Comparison of ENCODE assay signal across 14 cellular contexts in genomic region chr1:58971629-58972140, GRCh38.
A peak's percentile ranks its signal among the peaks of the same experiment; 100 is the strongest.
DNase-seq lines count a peak whose midpoint lies in the region; ATAC-seq and TF ChIP-seq lines count a peak whose summit lies in the region.
"Had no signal": no experiment of that assay in that cellular context is flagged by ENCODE, and none has a peak within 500 bp of the region (broad histone marks: within the 10 kb centered on the region; RNA-seq: fewer than 3 reads in every experiment).

No MANE protein-coding gene starts in this region.

- no peak overlapping the region for H3K27ac ChIP-seq in foreskin keratinocyte
- H3K27ac ChIP-seq: cardiac muscle cell had no signal

- H3K27me3 ChIP-seq in foreskin keratinocyte = no peaks in the 10 kb centered on the region
- H3K27me3 ChIP-seq: cardiac muscle cell had no signal

- H3K4me1 ChIP-seq in foreskin keratinocyte (peaks cover 12% of the 10 kb centered on the region), mucosa of descending colon (ENCODE audit: low read depth) (peaks cover 5% of the 10 kb centered on the region)

- TF ChIP-seq CTCF in foreskin keratinocyte (conservative IDR thresholded peaks at IDR 0.05) (no peak), mucosa of descending colon (IDR thresholded peaks at IDR 0.05) (no peak)

- no peaks in the 10 kb centered on the region for H3K27me3 Mint-ChIP-seq in activated CD8-positive, alpha-beta memory T cell treated with anti-CD3 and anti-CD28 coated beads, Interleukin-2, amount 10 ng/mL, durations not matched to agents 7 days and 5 days
- H3K27me3 Mint-ChIP-seq: naive thymus-derived CD4-positive, alpha-beta T cell had no signal

- no peaks in the 10 kb centered on the region for H3K36me3 Mint-ChIP-seq in activated CD8-positive, alpha-beta memory T cell treated with anti-CD3 and anti-CD28 coated beads, Interleukin-2, amount 10 ng/mL, durations not matched to agents 7 days and 5 days

- CTCF ChIA-PET in activated CD8-positive, alpha-beta memory T cell treated with anti-CD3 and anti-CD28 coated beads, Interleukin-2, amount 10 ng/mL, durations not matched to agents 7 days and 5 days (lab: Charles Lee) = interaction anchor here (1.1 kb wide), 1 partner anchor 24 kb away, joined by 3 read pairs; no protein-coding TSS in a partner anchor

- ATAC-seq in activated CD8-positive, alpha-beta memory T cell treated with anti-CD3 and anti-CD28 coated beads, Interleukin-2, amount 10 ng/mL, durations not matched to agents 7 days and 5 days = no peak
- ATAC-seq in foreskin keratinocyte (no peak), mucosa of descending colon (peak; percentile 29), GM21381 (IDR thresholded peaks at IDR 0.05; ENCODE audit: unreplicated experiment) (no peak), GM18867 (IDR thresholded peaks at IDR 0.05; ENCODE audit: unreplicated experiment) (no peak)
- ATAC-seq: naive thymus-derived CD4-positive, alpha-beta T cell had no signal

- H3K9me3 Mint-ChIP-seq in activated CD8-positive, alpha-beta memory T cell treated with anti-CD3 and anti-CD28 coated beads, Interleukin-2, amount 10 ng/mL, durations not matched to agents 7 days and 5 days (ENCODE audit: low read depth) = no peaks in the 10 kb centered on the region

- H3K27ac Mint-ChIP-seq in activated CD8-positive, alpha-beta memory T cell treated with anti-CD3 and anti-CD28 coated beads, Interleukin-2, amount 10 ng/mL, durations not matched to agents 7 days and 5 days = no peak overlapping the region
- H3K27ac Mint-ChIP-seq: activated CD4-positive, alpha-beta T cell treated with anti-CD3 and anti-CD28 coated beads, Interleukin-2, amount 10 ng/mL, durations not matched to agents 7 days and 5 days had no signal

- H3K9me3 ChIP-seq in mucosa of descending colon = no peaks in the 10 kb centered on the region

- peaks cover 23% of the 10 kb centered on the region for H3K4me1 Mint-ChIP-seq in activated CD8-positive, alpha-beta memory T cell treated with anti-CD3 and anti-CD28 coated beads, Interleukin-2, amount 10 ng/mL, durations not matched to agents 7 days and 5 days

- H3K4me3 Mint-ChIP-seq in activated CD8-positive, alpha-beta memory T cell treated with anti-CD3 and anti-CD28 coated beads, Interleukin-2, amount 10 ng/mL, durations not matched to agents 7 days and 5 days = no peak overlapping the region
- H3K4me3 Mint-ChIP-seq: activated CD4-positive, alpha-beta T cell treated with anti-CD3 and anti-CD28 coated beads, Interleukin-2, amount 10 ng/mL, durations not matched to agents 7 days and 5 days; naive thymus-derived CD4-positive, alpha-beta T cell had no signal

- DNase-seq in activated CD8-positive, alpha-beta memory T cell treated with anti-CD3 and anti-CD28 coated beads, Interleukin-2, amount 10 ng/mL, durations not matched to agents 7 days and 5 days = peak; percentile 25
- DNase-seq in activated CD8-positive, alpha-beta memory T cell treated with anti-CD3 and anti-CD28 coated beads, Interleukin-2, amount 50 U/mL, for 4 hours = no peak
- DNase-seq in foreskin keratinocyte = peak; percentile 40 to 50
- no peak for DNase-seq in mucosa of descending colon
- no peak for DNase-seq in retina
- no peak for DNase-seq in occipital lobe (lab: John Stamatoyannopoulos, UW)
- DNase-seq: activated CD4-positive, alpha-beta T cell treated with anti-CD3 and anti-CD28 coated beads, Interleukin-2, amount 10 ng/mL, durations not matched to agents 7 days and 5 days; DMS153; naive thymus-derived CD4-positive, alpha-beta T cell; NCI-H2081 treated with DMSO at 0.1 percent for 48 hours; T-helper 2 cell had no signal

- no peak overlapping the region for H3K4me3 ChIP-seq in mucosa of descending colon
- H3K4me3 ChIP-seq: cardiac muscle cell had no signal

- no peaks in the 10 kb centered on the region for H3K36me3 ChIP-seq in mucosa of descending colon (ENCODE audit: low read depth)
- H3K36me3 ChIP-seq: cardiac muscle cell had no signal

- intact Hi-C loops in mucosa of descending colon (cut with DNase I, micrococcal nuclease) = no loop called here

Comparison
In these comparisons a context has a peak if more than half of its experiments do, and no peak if none do; other contexts are left out.
1. DNase-seq: peak in activated CD8-positive, alpha-beta memory T cell treated with anti-CD3 and anti-CD28 coated beads, Interleukin-2, amount 10 ng/mL, durations not matched to agents 7 days and 5 days (single experiment) and foreskin keratinocyte (2 of 2); none in activated CD8-positive, alpha-beta memory T cell treated with anti-CD3 and anti-CD28 coated beads, Interleukin-2, amount 50 U/mL, for 4 hours (single experiment), mucosa of descending colon (0 of 3), retina (single experiment) and occipital lobe (single experiment).